ENCODE assay signal across 23 cellular contexts in the genomic region with DNA sequence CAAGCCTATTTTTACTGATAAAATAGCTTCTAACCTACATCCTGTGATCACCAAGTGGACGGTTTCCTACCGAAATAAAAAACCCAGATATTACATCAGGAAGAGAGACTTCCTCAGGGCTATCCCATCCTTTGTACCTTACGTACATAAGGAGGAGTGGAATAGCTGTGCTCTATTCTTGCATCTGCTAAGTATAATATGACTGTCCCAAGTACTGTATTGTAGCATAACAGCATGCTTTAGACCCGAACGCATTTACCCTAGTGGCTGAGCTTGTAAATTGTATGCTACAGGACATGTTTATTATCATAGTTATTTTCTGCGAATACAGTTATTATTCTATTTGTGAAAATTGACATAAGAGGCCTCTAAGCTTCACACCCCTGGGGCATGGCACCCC.
"Had no signal": no experiment of that assay in that cellular context is flagged by ENCODE, and none has a peak within 500 bp of the region (broad histone marks: within the 10 kb centered on the region; RNA-seq: fewer than 3 reads in every experiment).

No MANE protein-coding gene starts in this region.

- H3K4me1 Mint-ChIP-seq: immature natural killer cell; natural killer cell; stimulated activated naive B cell treated with anti-CD40 and anti-IgM and Interleukin-4, amounts not matched to agents 10 μg/mL and 1 μg/mL and 100 μg/mL, for 72 hours had no signal

- H3K27me3 ChIP-seq: neural progenitor cell, right lobe of liver had no signal

- DNase-seq: dermis blood vessel endothelial cell; effector memory CD4-positive, alpha-beta T cell; erythroblast; esophagus squamous epithelium; hypothalamus; immature natural killer cell; islet precursor cell; kidney glomerular epithelial cell; left ventricle myocardium superior; lower lobe of right lung; natural killer cell; right lobe of liver; small intestine; stimulated activated CD4-positive, alpha-beta T cell treated with anti-CD3 and anti-CD28 coated beads, Interleukin-15, amount 100 ng/mL, for 24 hours; stimulated activated CD4-positive, alpha-beta T cell treated with anti-CD3 and anti-CD28 coated beads, Interleukin-2, amount 100 ng/mL, for 48 hours; stimulated activated naive B cell treated with anti-CD40 and anti-IgM and Interleukin-4, amounts not matched to agents 10 μg/mL and 1 μg/mL and 100 μg/mL, for 72 hours; trophoblast cell had no signal

- H2AFZ ChIP-seq: neural progenitor cell, parathyroid adenoma had no signal

- H3K36me3 Mint-ChIP-seq: immature natural killer cell; natural killer cell; neural progenitor cell; stimulated activated naive B cell treated with anti-CD40 and anti-IgM and Interleukin-4, amounts not matched to agents 10 μg/mL and 1 μg/mL and 100 μg/mL, for 72 hours had no signal

- H3K27ac Mint-ChIP-seq: immature natural killer cell; natural killer cell; neural progenitor cell; progenitor cell of endocrine pancreas; stimulated activated naive B cell treated with anti-CD40 and anti-IgM and Interleukin-4, amounts not matched to agents 10 μg/mL and 1 μg/mL and 100 μg/mL, for 72 hours; stimulated activated naive CD8-positive, alpha-beta T cell treated with anti-CD3 and anti-CD28 coated beads, Interleukin-15, Interleukin-2, amounts not matched to agents 100 ng/mL and 50 ng/mL, for 24 hours had no signal

- H3K9me3 ChIP-seq: esophagus squamous epithelium, lower lobe of right lung, right lobe of liver, thoracic aorta had no signal

- H3K4me2 ChIP-seq: neural progenitor cell had no signal

- H3K36me3 ChIP-seq: esophagus squamous epithelium, lower lobe of right lung, neural progenitor cell, right lobe of liver, thoracic aorta had no signal

- H3K79me2 ChIP-seq: parathyroid adenoma had no signal

- H3K4me1 ChIP-seq: esophagus squamous epithelium, lower lobe of right lung, parathyroid adenoma, right lobe of liver had no signal

- H3K4me3 Mint-ChIP-seq: immature natural killer cell; natural killer cell; neural progenitor cell; stimulated activated naive B cell treated with anti-CD40 and anti-IgM and Interleukin-4, amounts not matched to agents 10 μg/mL and 1 μg/mL and 100 μg/mL, for 72 hours; stimulated activated naive CD8-positive, alpha-beta T cell treated with anti-CD3 and anti-CD28 coated beads, Interleukin-15, Interleukin-2, amounts not matched to agents 100 ng/mL and 50 ng/mL, for 24 hours had no signal

- H3K4me3 ChIP-seq: coronary artery, esophagus squamous epithelium, lower lobe of right lung, neural progenitor cell, right lobe of liver, thoracic aorta had no signal

- H3K27ac ChIP-seq: coronary artery, esophagus squamous epithelium, lower lobe of right lung, neural progenitor cell, parathyroid adenoma, right lobe of liver, thoracic aorta had no signal

- H3K9me3 Mint-ChIP-seq: immature natural killer cell; natural killer cell; neural progenitor cell; stimulated activated naive B cell treated with anti-CD40 and anti-IgM and Interleukin-4, amounts not matched to agents 10 μg/mL and 1 μg/mL and 100 μg/mL, for 72 hours; stimulated activated naive CD8-positive, alpha-beta T cell treated with anti-CD3 and anti-CD28 coated beads, Interleukin-15, Interleukin-2, amounts not matched to agents 100 ng/mL and 50 ng/mL, for 24 hours had no signal

- ATAC-seq: left ventricle myocardium superior; lower lobe of right lung; natural killer cell; right lobe of liver; stimulated activated naive B cell treated with anti-CD40 and anti-IgM and Interleukin-4, amounts not matched to agents 10 μg/mL and 1 μg/mL and 100 μg/mL, for 72 hours had no signal

- H3K9ac ChIP-seq: neural progenitor cell, parathyroid adenoma had no signal
